In genomic region chr1:234970731-234971476, GRCh38 we compare ENCODE assay signal across 1 cellular context.
TF ChIP-seq lines count a peak whose summit lies in the region.

No MANE protein-coding gene starts in this region.

TF ChIP-seq in HepG2, 621 proteins besides CTCF, POLR2A, EP300 and RAD21 (continued from another document):
- TF ChIP-seq PRDM10 (CRISPR knock-in tag; IDR thresholded peaks at IDR 0.05; ENCODE audit: low read depth), result no peak
- TF ChIP-seq ZNF225 (CRISPR knock-in tag; IDR thresholded peaks at IDR 0.05), result no peak
- TF ChIP-seq MXD3 (CRISPR knock-in tag; IDR thresholded peaks at IDR 0.05), result no peak
- no peak for TF ChIP-seq ZNF543 (CRISPR knock-in tag; IDR thresholded peaks at IDR 0.05)
- TF ChIP-seq ZNF280B (CRISPR knock-in tag; IDR thresholded peaks at IDR 0.05; ENCODE audit: borderline replicate concordance), result no peak
- peak; percentile 93 for TF ChIP-seq ZNF687 (CRISPR knock-in tag; IDR thresholded peaks at IDR 0.05)
- TF ChIP-seq REPIN1 (CRISPR knock-in tag; IDR thresholded peaks at IDR 0.05; ENCODE audit: borderline replicate concordance, low read depth), result no peak
- TF ChIP-seq SSRP1 (CRISPR knock-in tag; IDR thresholded peaks at IDR 0.05), result 0 out of 2 replicates have a peak, but pooled peaks have one; percentile 52
- no peak for TF ChIP-seq ELF1 (CRISPR knock-in tag; IDR thresholded peaks at IDR 0.05)
- TF ChIP-seq ZNF784 (CRISPR knock-in tag; IDR thresholded peaks at IDR 0.05; ENCODE audit: borderline replicate concordance), result 0 out of 2 replicates have a peak, but pooled peaks have one; percentile 46
